In genomic region chr2:120223034-120223912, GRCh38 we compare ENCODE assay signal across 1 cellular context.
TF ChIP-seq lines count a peak whose summit lies in the region.

Gene TMEM185B (minus strand): TSS chr2:120223400. CDS start chr2:120222976, 424 bp downstream.

TF ChIP-seq in K562, 482 proteins besides CTCF, POLR2A, EP300 and RAD21 (continued from another document and continues in another):
- TF ChIP-seq HINFP (tag; conservative IDR thresholded peaks at IDR 0.05; ENCODE audit: low read depth) (no peak), ZFP91 (CRISPR knock-in tag; IDR thresholded peaks at IDR 0.05) (no peak), ZNF384 (IDR thresholded peaks at IDR 0.05; ENCODE audit: low read depth, low read length) (no peak), ZNF280A (IDR thresholded peaks at IDR 0.05; ENCODE audit: low read depth, partially characterized antibody) (no peak), UBTF (IDR thresholded peaks at IDR 0.05; ENCODE audit: borderline replicate concordance in 1 of 2, low read depth in 2 of 2, low read length in 2 of 2) (peak; percentile 37 to 85; a peak in 3 of 4 replicates), ELF1 (tag; IDR thresholded peaks at IDR 0.05) (peak; percentile 91), MTF1 (CRISPR knock-in tag; IDR thresholded peaks at IDR 0.05; ENCODE audit: borderline replicate concordance) (no peak), SLC30A9 (CRISPR knock-in tag; IDR thresholded peaks at IDR 0.05) (no peak), NCOA1 (IDR thresholded peaks at IDR 0.05; ENCODE audit: low read depth) (no peak), HLTF (IDR thresholded peaks at IDR 0.05) (no peak), NBN (IDR thresholded peaks at IDR 0.05; ENCODE audit: low read depth) (no peak), TGIF2 (CRISPR knock-in tag; IDR thresholded peaks at IDR 0.05) (peak; percentile 86; the same call in 1 of the 2 replicates), ZNF197 (CRISPR knock-in tag; IDR thresholded peaks at IDR 0.05; ENCODE audit: low read depth) (peak; percentile 76; the same call in 1 of the 2 replicates), MCM3 (IDR thresholded peaks at IDR 0.05) (no peak), ZNF740 (CRISPR knock-in tag; IDR thresholded peaks at IDR 0.05) (peak; percentile 95), ZNF740 (tag; IDR thresholded peaks at IDR 0.05) (peak in 1 of 2 experiments; percentile 48; a peak in 1 of 4 replicates), BDP1 (IDR thresholded peaks at IDR 0.05; ENCODE audit: insufficient read depth, insufficient read length) (no peak), ZSCAN29 (IDR thresholded peaks at IDR 0.05) (no peak; the same call in 1 of the 2 replicates), ZZZ3 (IDR thresholded peaks at IDR 0.05) (no peak), KAT7 (CRISPR knock-in tag; IDR thresholded peaks at IDR 0.05; ENCODE audit: borderline replicate concordance) (peak; percentile 90), L3MBTL2 (IDR thresholded peaks at IDR 0.05) (peak; percentile 100), BRD9 (IDR thresholded peaks at IDR 0.05; ENCODE audit: low read depth, partially characterized antibody) (no peak), PCBP2 (IDR thresholded peaks at IDR 0.05; ENCODE audit: low read depth, low read length, poor library complexity, severe bottlenecking) (no peak), BCOR (IDR thresholded peaks at IDR 0.05) (no peak), CHD1 (IDR thresholded peaks at IDR 0.05; ENCODE audit: low read length) (no peak), NFIX (CRISPR knock-in tag; IDR thresholded peaks at IDR 0.05; ENCODE audit: low read depth) (no peak), SMARCA5 (IDR thresholded peaks at IDR 0.05) (no peak), KDM2B (CRISPR knock-in tag; IDR thresholded peaks at IDR 0.05) (0 out of 2 replicates have a peak, but pooled peaks have one; percentile 51), SAFB (IDR thresholded peaks at IDR 0.05; ENCODE audit: borderline replicate concordance, low read depth, low read length) (no peak), ZNF699 (CRISPR knock-in tag; IDR thresholded peaks at IDR 0.05; ENCODE audit: insufficient replicate concordance) (no peak), RUNX1 (IDR thresholded peaks at IDR 0.05; ENCODE audit: low read depth) (no peak), NFYB (IDR thresholded peaks at IDR 0.05; ENCODE audit: extremely low read depth, insufficient read length) (no peak), MAFF (IDR thresholded peaks at IDR 0.05; ENCODE audit: low read length) (no peak), DPF2 (IDR thresholded peaks at IDR 0.05) (no peak), ZNF124 (CRISPR knock-in tag; IDR thresholded peaks at IDR 0.05) (0 out of 2 replicates have a peak, but pooled peaks have one; percentile 84), ZNF778 (CRISPR knock-in tag; IDR thresholded peaks at IDR 0.05) (no peak), SIN3B (IDR thresholded peaks at IDR 0.05; ENCODE audit: low read depth) (peak; percentile 90), HDAC8 (tag; IDR thresholded peaks at IDR 0.05) (peak; percentile 87; the same call in 1 of the 2 replicates), KDM4B (IDR thresholded peaks at IDR 0.05; ENCODE audit: borderline replicate concordance in 2 of 2, low read depth in 1 of 2) (no peak; a peak in 2 of 4 replicates), ZBTB17 (CRISPR knock-in tag; IDR thresholded peaks at IDR 0.05) (peak; percentile 36; the same call in 1 of the 2 replicates), CLOCK (CRISPR knock-in tag; IDR thresholded peaks at IDR 0.05; ENCODE audit: borderline replicate concordance) (peak; percentile 95), ZBTB49 (CRISPR knock-in tag; IDR thresholded peaks at IDR 0.05; ENCODE audit: borderline replicate concordance) (no peak), ZFP1 (CRISPR knock-in tag; IDR thresholded peaks at IDR 0.05) (no peak), ZNF589 (CRISPR knock-in tag; IDR thresholded peaks at IDR 0.05; ENCODE audit: low read depth) (peak; percentile 67; the same call in 1 of the 2 replicates), CHD4 (IDR thresholded peaks at IDR 0.05; ENCODE audit: insufficient read depth, insufficient replicate concordance, low read depth, low read length, poor library complexity, severe bottlenecking) (no peak), PBX2 (CRISPR knock-in tag; IDR thresholded peaks at IDR 0.05; ENCODE audit: low read depth) (no peak), PBX2 (tag; conservative IDR thresholded peaks at IDR 0.05; ENCODE audit: low read depth) (no peak), ZNF696 (CRISPR knock-in tag; conservative IDR thresholded peaks at IDR 0.05) (no peak), MBD1 (CRISPR knock-in tag; IDR thresholded peaks at IDR 0.05) (no peak), ZNF707 (CRISPR knock-in tag; conservative IDR thresholded peaks at IDR 0.05) (no peak), ZNF507 (tag; conservative IDR thresholded peaks at IDR 0.05) (no peak), PURB (CRISPR knock-in tag; IDR thresholded peaks at IDR 0.05; ENCODE audit: low read depth) (no peak)
